2 cellular contexts compared by ENCODE assay signal in the genomic region with DNA sequence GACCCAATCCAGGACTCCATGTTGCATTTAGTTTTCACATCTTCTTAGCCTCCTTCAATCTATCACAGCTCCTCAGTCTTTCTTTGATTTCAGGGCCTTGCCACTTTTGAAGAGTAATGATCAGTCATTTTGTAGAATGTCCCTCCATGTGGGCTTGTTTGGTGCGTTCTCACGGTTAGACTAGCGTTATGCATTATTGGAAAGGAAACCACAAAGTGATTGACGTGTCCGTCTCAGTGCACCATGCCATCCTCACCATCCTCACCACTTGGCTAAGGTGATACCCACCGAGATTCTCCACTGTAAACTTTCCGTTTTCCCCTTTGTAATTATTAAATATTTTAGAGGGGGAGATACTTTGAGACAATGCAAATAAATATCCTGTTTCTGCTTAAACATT.
TF ChIP-seq lines count a peak whose summit lies in the region.

No MANE protein-coding gene starts in this region.

TF ChIP-seq in GM23338, 12 proteins besides CTCF, POLR2A, EP300 and RAD21 (continues in another document):
- TF ChIP-seq EZH2phosphoT487 (IDR thresholded peaks at IDR 0.05; ENCODE audit: unreplicated experiment) (no peak), NANOG (IDR thresholded peaks at IDR 0.05; ENCODE audit: borderline replicate concordance) (no peak), ZNF331 (CRISPR knock-in tag; IDR thresholded peaks at IDR 0.05; ENCODE audit: low read depth) (no peak), JUNB (IDR thresholded peaks at IDR 0.05; ENCODE audit: unreplicated experiment) (no peak), POLR2AphosphoS5 (IDR thresholded peaks at IDR 0.05; ENCODE audit: low read depth) (no peak), EZH2 (IDR thresholded peaks at IDR 0.05; ENCODE audit: low read depth, unreplicated experiment) (no peak), ZNF114 (CRISPR knock-in tag; IDR thresholded peaks at IDR 0.05) (no peak), CREB1 (CRISPR knock-in tag; IDR thresholded peaks at IDR 0.05; ENCODE audit: low read depth) (no peak)
- TF ChIP-seq, protein P1, sequence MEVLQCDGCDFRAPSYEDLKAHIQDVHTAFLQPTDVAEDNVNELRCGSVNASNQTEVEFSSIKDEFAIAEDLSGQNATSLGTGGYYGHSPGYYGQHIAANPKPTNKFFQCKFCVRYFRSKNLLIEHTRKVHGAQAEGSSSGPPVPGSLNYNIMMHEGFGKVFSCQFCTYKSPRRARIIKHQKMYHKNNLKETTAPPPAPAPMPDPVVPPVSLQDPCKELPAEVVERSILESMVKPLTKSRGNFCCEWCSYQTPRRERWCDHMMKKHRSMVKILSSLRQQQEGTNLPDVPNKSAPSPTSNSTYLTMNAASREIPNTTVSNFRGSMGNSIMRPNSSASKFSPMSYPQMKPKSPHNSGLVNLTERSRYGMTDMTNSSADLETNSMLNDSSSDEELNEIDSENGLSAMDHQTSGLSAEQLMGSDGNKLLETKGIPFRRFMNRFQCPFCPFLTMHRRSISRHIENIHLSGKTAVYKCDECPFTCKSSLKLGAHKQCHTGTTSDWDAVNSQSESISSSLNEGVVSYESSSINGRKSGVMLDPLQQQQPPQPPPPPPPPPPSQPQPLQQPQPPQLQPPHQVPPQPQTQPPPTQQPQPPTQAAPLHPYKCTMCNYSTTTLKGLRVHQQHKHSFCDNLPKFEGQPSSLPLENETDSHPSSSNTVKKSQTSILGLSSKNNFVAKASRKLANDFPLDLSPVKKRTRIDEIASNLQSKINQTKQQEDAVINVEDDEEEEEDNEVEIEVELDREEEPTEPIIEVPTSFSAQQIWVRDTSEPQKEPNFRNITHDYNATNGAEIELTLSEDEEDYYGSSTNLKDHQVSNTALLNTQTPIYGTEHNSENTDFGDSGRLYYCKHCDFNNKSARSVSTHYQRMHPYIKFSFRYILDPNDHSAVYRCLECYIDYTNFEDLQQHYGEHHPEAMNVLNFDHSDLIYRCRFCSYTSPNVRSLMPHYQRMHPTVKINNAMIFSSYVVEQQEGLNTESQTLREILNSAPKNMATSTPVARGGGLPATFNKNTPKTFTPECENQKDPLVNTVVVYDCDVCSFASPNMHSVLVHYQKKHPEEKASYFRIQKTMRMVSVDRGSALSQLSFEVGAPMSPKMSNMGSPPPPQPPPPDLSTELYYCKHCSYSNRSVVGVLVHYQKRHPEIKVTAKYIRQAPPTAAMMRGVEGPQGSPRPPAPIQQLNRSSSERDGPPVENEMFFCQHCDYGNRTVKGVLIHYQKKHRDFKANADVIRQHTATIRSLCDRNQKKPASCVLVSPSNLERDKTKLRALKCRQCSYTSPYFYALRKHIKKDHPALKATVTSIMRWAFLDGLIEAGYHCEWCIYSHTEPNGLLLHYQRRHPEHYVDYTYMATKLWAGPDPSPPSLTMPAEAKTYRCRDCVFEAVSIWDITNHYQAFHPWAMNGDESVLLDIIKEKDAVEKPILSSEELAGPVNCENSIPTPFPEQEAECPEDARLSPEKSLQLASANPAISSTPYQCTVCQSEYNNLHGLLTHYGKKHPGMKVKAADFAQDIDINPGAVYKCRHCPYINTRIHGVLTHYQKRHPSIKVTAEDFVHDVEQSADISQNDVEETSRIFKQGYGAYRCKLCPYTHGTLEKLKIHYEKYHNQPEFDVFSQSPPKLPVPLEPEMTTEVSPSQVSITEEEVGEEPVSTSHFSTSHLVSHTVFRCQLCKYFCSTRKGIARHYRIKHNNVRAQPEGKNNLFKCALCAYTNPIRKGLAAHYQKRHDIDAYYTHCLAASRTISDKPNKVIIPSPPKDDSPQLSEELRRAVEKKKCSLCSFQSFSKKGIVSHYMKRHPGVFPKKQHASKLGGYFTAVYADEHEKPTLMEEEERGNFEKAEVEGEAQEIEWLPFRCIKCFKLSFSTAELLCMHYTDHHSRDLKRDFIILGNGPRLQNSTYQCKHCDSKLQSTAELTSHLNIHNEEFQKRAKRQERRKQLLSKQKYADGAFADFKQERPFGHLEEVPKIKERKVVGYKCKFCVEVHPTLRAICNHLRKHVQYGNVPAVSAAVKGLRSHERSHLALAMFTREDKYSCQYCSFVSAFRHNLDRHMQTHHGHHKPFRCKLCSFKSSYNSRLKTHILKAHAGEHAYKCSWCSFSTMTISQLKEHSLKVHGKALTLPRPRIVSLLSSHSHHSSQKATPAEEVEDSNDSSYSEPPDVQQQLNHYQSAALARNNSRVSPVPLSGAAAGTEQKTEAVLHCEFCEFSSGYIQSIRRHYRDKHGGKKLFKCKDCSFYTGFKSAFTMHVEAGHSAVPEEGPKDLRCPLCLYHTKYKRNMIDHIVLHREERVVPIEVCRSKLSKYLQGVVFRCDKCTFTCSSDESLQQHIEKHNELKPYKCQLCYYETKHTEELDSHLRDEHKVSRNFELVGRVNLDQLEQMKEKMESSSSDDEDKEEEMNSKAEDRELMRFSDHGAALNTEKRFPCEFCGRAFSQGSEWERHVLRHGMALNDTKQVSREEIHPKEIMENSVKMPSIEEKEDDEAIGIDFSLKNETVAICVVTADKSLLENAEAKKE (CRISPR knock-in tag; IDR thresholded peaks at IDR 0.05) = no peak
- TF ChIP-seq, protein P2, sequence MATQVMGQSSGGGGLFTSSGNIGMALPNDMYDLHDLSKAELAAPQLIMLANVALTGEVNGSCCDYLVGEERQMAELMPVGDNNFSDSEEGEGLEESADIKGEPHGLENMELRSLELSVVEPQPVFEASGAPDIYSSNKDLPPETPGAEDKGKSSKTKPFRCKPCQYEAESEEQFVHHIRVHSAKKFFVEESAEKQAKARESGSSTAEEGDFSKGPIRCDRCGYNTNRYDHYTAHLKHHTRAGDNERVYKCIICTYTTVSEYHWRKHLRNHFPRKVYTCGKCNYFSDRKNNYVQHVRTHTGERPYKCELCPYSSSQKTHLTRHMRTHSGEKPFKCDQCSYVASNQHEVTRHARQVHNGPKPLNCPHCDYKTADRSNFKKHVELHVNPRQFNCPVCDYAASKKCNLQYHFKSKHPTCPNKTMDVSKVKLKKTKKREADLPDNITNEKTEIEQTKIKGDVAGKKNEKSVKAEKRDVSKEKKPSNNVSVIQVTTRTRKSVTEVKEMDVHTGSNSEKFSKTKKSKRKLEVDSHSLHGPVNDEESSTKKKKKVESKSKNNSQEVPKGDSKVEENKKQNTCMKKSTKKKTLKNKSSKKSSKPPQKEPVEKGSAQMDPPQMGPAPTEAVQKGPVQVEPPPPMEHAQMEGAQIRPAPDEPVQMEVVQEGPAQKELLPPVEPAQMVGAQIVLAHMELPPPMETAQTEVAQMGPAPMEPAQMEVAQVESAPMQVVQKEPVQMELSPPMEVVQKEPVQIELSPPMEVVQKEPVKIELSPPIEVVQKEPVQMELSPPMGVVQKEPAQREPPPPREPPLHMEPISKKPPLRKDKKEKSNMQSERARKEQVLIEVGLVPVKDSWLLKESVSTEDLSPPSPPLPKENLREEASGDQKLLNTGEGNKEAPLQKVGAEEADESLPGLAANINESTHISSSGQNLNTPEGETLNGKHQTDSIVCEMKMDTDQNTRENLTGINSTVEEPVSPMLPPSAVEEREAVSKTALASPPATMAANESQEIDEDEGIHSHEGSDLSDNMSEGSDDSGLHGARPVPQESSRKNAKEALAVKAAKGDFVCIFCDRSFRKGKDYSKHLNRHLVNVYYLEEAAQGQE (IDR thresholded peaks at IDR 0.05; ENCODE audit: unreplicated experiment) = no peak

TF ChIP-seq in H1, 55 proteins besides CTCF, POLR2A, EP300 and RAD21:
- TF ChIP-seq EGR1 (IDR thresholded peaks at IDR 0.05; ENCODE audit: borderline replicate concordance, low read depth, low read length) = no peak
- no peak for TF ChIP-seq SP1 (IDR thresholded peaks at IDR 0.05; ENCODE audit: low read depth, low read length)
- TF ChIP-seq KDM4A (IDR thresholded peaks at IDR 0.05; ENCODE audit: low read depth, low read length, severe bottlenecking) = no peak
- TF ChIP-seq CHD1 (IDR thresholded peaks at IDR 0.05; ENCODE audit: low read depth, low read length) = no peak
- TF ChIP-seq CBX5 (IDR thresholded peaks at IDR 0.05; ENCODE audit: low read depth, low read length) = no peak
- TF ChIP-seq RNF2 (IDR thresholded peaks at IDR 0.05; ENCODE audit: borderline replicate concordance, low read depth, low read length, missing control alignments, poor library complexity, severe bottlenecking) = no peak
- no peak for TF ChIP-seq KDM1A (IDR thresholded peaks at IDR 0.05; ENCODE audit: borderline replicate concordance, low read length)
- no peak for TF ChIP-seq ASH2L (IDR thresholded peaks at IDR 0.05; ENCODE audit: low read length)
- no peak for TF ChIP-seq FOSL1 (IDR thresholded peaks at IDR 0.05; ENCODE audit: insufficient read depth, low read depth, low read length)
- no peak for TF ChIP-seq KDM5A (IDR thresholded peaks at IDR 0.05; ENCODE audit: low read length)
- TF ChIP-seq YY1 (IDR thresholded peaks at IDR 0.05; ENCODE audit: low read depth, low read length) = no peak
- TF ChIP-seq, protein P3, sequence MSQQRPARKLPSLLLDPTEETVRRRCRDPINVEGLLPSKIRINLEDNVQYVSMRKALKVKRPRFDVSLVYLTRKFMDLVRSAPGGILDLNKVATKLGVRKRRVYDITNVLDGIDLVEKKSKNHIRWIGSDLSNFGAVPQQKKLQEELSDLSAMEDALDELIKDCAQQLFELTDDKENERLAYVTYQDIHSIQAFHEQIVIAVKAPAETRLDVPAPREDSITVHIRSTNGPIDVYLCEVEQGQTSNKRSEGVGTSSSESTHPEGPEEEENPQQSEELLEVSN (IDR thresholded peaks at IDR 0.05) = no peak
- TF ChIP-seq ZNF274 (IDR thresholded peaks at IDR 0.05; ENCODE audit: borderline replicate concordance, extremely low read depth, low read length) = no peak
- TF ChIP-seq SIX5 (IDR thresholded peaks at IDR 0.05; ENCODE audit: low read depth, low read length) = no peak
- TF ChIP-seq, protein P4, sequence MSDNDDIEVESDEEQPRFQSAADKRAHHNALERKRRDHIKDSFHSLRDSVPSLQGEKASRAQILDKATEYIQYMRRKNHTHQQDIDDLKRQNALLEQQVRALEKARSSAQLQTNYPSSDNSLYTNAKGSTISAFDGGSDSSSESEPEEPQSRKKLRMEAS (IDR thresholded peaks at IDR 0.05) = no peak
- no peak for TF ChIP-seq BACH1 (IDR thresholded peaks at IDR 0.05; ENCODE audit: low read length)
- no peak for TF ChIP-seq CHD2 (IDR thresholded peaks at IDR 0.05; ENCODE audit: low read length)
